In genomic region chr7:91995391-91995790, GRCh38 we compare ENCODE assay signal across 15 cellular contexts. TPM values are rescaled to one million over a fixed set of nuclear protein-coding genes. Genes with fewer than 3 reads are reported as not detected.
DNase-seq lines count a peak whose midpoint lies in the region; ATAC-seq and TF ChIP-seq lines count a peak whose summit lies in the region.
"Had no signal": no experiment of that assay in that cellular context is flagged by ENCODE, and none has a peak within 500 bp of the region (broad histone marks: within the 10 kb centered on the region; RNA-seq: fewer than 3 reads in every experiment).

No MANE protein-coding gene starts in this region.

- no peaks in the 10 kb centered on the region for H3K27me3 ChIP-seq in thyroid gland
- H3K27me3 ChIP-seq: pancreas, SJCRH30 had no signal

- no peak for TF ChIP-seq POLR2A in thyroid gland (IDR thresholded peaks at IDR 0.05)

- peak; percentile 88 for ATAC-seq in GM18499 (IDR thresholded peaks at IDR 0.05; ENCODE audit: insufficient read depth, unreplicated experiment)
- ATAC-seq in GM19455 (IDR thresholded peaks at IDR 0.05; ENCODE audit: unreplicated experiment): peak; percentile 97
- peak; percentile 94 for ATAC-seq in HG02884 (IDR thresholded peaks at IDR 0.05; ENCODE audit: unreplicated experiment)
- peak; percentile 98 for ATAC-seq in HG03565 (IDR thresholded peaks at IDR 0.05; ENCODE audit: unreplicated experiment)
- ATAC-seq: left cardiac atrium, pancreas had no signal

- WGBS in thyroid gland, 2 donors: 87 to 91% methylated on average over 2 of the region's 2 CpGs

- DNase-seq in thyroid gland (no peak), NCI-H1105 treated with DMSO at 0.1 percent for 48 hours (lab: John Stamatoyannopoulos, UW) (no peak), DMS153 (lab: John Stamatoyannopoulos, UW) (no peak), NCI-H82 (lab: John Stamatoyannopoulos, UW) (no peak)
- DNase-seq: activated CD4-positive, alpha-beta T cell treated with anti-CD3 and anti-CD28 coated beads for 48 hours; activated naive CD4-positive, alpha-beta T cell treated with Interleukin-2 at 50 U/mL for 16 hours; C1 segment of cervical spinal cord; left cardiac atrium; pancreas; SJCRH30; stimulated activated CD4-positive, alpha-beta T cell treated with anti-CD3 and anti-CD28 coated beads, Interleukin-4, amount 100 ng/mL, for 24 hours had no signal

- no peak for TF ChIP-seq CTCF in thyroid gland (IDR thresholded peaks at IDR 0.05)

- H3K4me3 ChIP-seq in thyroid gland (replicated peaks in 1 of 3): no peak overlapping the region
- H3K4me3 ChIP-seq: pancreas, SJCRH30 had no signal

- intact Hi-C loops in thyroid gland (cut with DNase I): no loop called here

- no peaks in the 10 kb centered on the region for H3K9me3 ChIP-seq in thyroid gland
- H3K9me3 ChIP-seq: pancreas had no signal

- H3K27ac ChIP-seq in thyroid gland: no peak overlapping the region
- H3K27ac ChIP-seq: pancreas, SJCRH30 had no signal

- no peaks in the 10 kb centered on the region for H3K4me1 ChIP-seq in thyroid gland
- H3K4me1 ChIP-seq: SJCRH30 had no signal

- H3K36me3 ChIP-seq in thyroid gland: peaks cover 19 to 27% of the 10 kb centered on the region in 2 donors

RNA-seq across cellular contexts. Expression of gene AKAP9, which starts 54.7 kb away (rescaled TPM):
- total RNA-seq in thyroid gland: 100 to 1,000 TPM in 3 of 4 donors, 10 to 100 TPM in 1; 91.1 to 150 (median 124) TPM
